Comparison of ENCODE assay signal across 5 cellular contexts in the genomic region with DNA sequence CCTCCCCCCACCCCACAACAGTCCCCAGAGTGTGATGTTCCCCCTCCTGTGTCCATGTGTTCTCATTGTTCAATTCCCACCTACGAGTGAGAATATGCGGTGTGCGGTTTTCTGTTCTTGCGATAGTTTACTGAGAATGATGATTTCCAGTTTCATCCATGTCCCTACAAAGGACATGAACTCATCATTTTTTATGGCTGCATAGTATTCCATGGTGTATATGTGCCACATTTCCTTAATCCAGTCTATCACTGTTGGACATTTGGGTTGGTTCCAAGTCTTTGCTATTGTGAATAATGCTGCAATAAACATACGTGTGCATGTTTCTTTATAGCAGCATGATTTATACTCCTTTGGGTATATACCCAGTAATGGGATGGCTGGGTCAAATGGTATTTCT. TPM values are rescaled to one million over a fixed set of nuclear protein-coding genes. Genes with fewer than 3 reads are reported as not detected.
A peak's percentile ranks its signal among the peaks of the same experiment; 100 is the strongest.
DNase-seq lines count a peak whose midpoint lies in the region; ATAC-seq, FAIRE-seq and TF ChIP-seq lines count a peak whose summit lies in the region.
"Not testable (repeated sequence)": the region's sequence is repeated elsewhere in the genome, so short reads cannot be mapped to it uniquely, and the experiment has no call there.
"Had no signal": no experiment of that assay in that cellular context is flagged by ENCODE, and none has a peak within 500 bp of the region (broad histone marks: within the 10 kb centered on the region; RNA-seq: fewer than 3 reads in every experiment).

No MANE protein-coding gene starts in this region.

- not testable (repeated sequence) for TF ChIP-seq RAD21 in K562 (CRISPR knock-in tag; conservative IDR thresholded peaks at IDR 0.05 in 1 of 2, IDR thresholded peaks at IDR 0.05 in 1 of 2)

- CTCF ChIA-PET in HEK293 (lab: Yijun Ruan, JAX); K562 (lab: Yijun Ruan, JAX; ENCODE audit: low intra/inter-chr PET ratio): not testable (repeated sequence)

- FAIRE-seq in K562 (lab: Jason Lieb, UNC): not testable (repeated sequence)

- not testable (repeated sequence) for DNase-seq in K562 (ENCODE audit: extremely low read depth in 1 of 4, low spot score in 3 of 4)

- H3K27ac ChIP-seq in HEK293 (ENCODE audit: extremely low read depth, low read depth, low read length); K562 (ENCODE audit: extremely low read depth, low read depth, low read length): not testable (repeated sequence)

- H3K4me1 ChIP-seq in HEK293 (ENCODE audit: control insufficient read depth, insufficient read depth, low read length); K562 (replicated peaks in 1 of 2; ENCODE audit: control insufficient read depth in 2 of 2, insufficient read depth in 2 of 2, low read length in 2 of 2): not testable (repeated sequence)

- not testable (repeated sequence) for BruUV-seq in K562 (replicated peaks; lab: Mats Ljungman, UMichigan)

- in situ Hi-C loops in K562 (cut with MboI): not testable (repeated sequence)

- H3K79me2 ChIP-seq in K562 (ENCODE audit: control insufficient read depth, insufficient read depth, low read length): not testable (repeated sequence)

- 14% methylated on average over 1 of the region's 5 CpGs for WGBS in K562 (ENCODE audit: insufficient coverage, low coverage, missing lambda C conversion rate)

- not testable (repeated sequence) for H3K27me3 ChIP-seq in K562 (ENCODE audit: control insufficient read depth in 2 of 2, insufficient read depth in 2 of 2, low read length in 2 of 2)

- H4K20me1 ChIP-seq in K562 (replicated peaks; ENCODE audit: control insufficient read depth, insufficient read depth, low read length): not testable (repeated sequence)

- intact Hi-C loops in K562 (cut with micrococcal nuclease): not testable (repeated sequence)

- not testable (repeated sequence) for H3K9me1 ChIP-seq in K562 (ENCODE audit: control insufficient read depth, insufficient read depth, low read length)

- POLR2A ChIA-PET in HEK293 (lab: Yijun Ruan, JAX); K562 (lab: Yijun Ruan, JAX): not testable (repeated sequence)

- H3K9me3 ChIP-seq in HEK293 (ENCODE audit: control insufficient read depth, insufficient read depth, low read depth, low read length); K562 (replicated peaks; ENCODE audit: control insufficient read depth, insufficient read depth, low read depth, low read length): not testable (repeated sequence)

- not testable (repeated sequence) for H3K4me3 ChIP-seq in HEK293 (ENCODE audit: low read depth, low read length); K562

- TF ChIP-seq EP300 in K562 (IDR thresholded peaks at IDR 0.05; ENCODE audit: low read length): not testable (repeated sequence)

- H3K9ac ChIP-seq in K562 (ENCODE audit: insufficient read depth in 1 of 2, low read depth in 2 of 2, low read length in 2 of 2): not testable (repeated sequence)

- H3K4me2 ChIP-seq in K562 (ENCODE audit: insufficient read depth, low read length): not testable (repeated sequence)

- H3K36me3 ChIP-seq in HEK293 (ENCODE audit: control insufficient read depth in 2 of 2, insufficient read depth in 1 of 2, low read length in 2 of 2); K562 (ENCODE audit: control insufficient read depth, insufficient read depth, low read length): not testable (repeated sequence)

- not testable (repeated sequence) for ATAC-seq in K562

- H2AFZ ChIP-seq in K562 (ENCODE audit: low read depth, low read length): not testable (repeated sequence)

- not testable (repeated sequence) for TF ChIP-seq CTCF in HEK293 (tag by site-specific recombination; IDR thresholded peaks at IDR 0.05); K562 (IDR thresholded peaks at IDR 0.05 in 2 of 3, conservative IDR thresholded peaks at IDR 0.05 in 1 of 3; ENCODE audit: insufficient read depth in 2 of 3, low read depth in 1 of 3, low read length in 3 of 3)

- not testable (repeated sequence) for TF ChIP-seq POLR2A in K562 (conservative IDR thresholded peaks at IDR 0.05)

TF ChIP-seq in HEK293, 187 proteins besides CTCF, POLR2A, EP300 and RAD21:
- peak; percentile 94 for TF ChIP-seq ZNF146 (tag by site-specific recombination; IDR thresholded peaks at IDR 0.05)
- TF ChIP-seq, protein P1, sequence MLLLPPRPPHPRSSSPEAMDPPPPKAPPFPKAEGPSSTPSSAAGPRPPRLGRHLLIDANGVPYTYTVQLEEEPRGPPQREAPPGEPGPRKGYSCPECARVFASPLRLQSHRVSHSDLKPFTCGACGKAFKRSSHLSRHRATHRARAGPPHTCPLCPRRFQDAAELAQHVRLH (tag by site-specific recombination; IDR thresholded peaks at IDR 0.05): 0 out of 2 replicates have a peak, but pooled peaks have one; percentile 21

TF ChIP-seq in K562, 482 proteins besides CTCF, POLR2A, EP300 and RAD21:
- TF ChIP-seq ZNF146 (CRISPR knock-in tag; IDR thresholded peaks at IDR 0.05; ENCODE audit: unreplicated experiment): peak; percentile 21

RNA-seq across cellular contexts. Expression of a gene that starts 55.7 kb away (rescaled TPM):
- 2.5 and 2.9 TPM in 2 replicates for total RNA-seq in K562 (2011; cell fraction: chromatin; rRNA removed; ENCODE audit: low replicate concordance)
- 1.2 and 2.2 TPM in 2 replicates for total RNA-seq in K562 (2011; cell fraction: nucleolus; rRNA removed)
- 2.3 and 2.4 TPM in 2 replicates for total RNA-seq in K562 (2011; cell fraction: nucleoplasm; rRNA removed)
- total RNA-seq in K562 (2014; rRNA removed) (1.00 and 1.1 TPM in 2 replicates), K562 (2014; rRNA removed; fragmentation: Illumina TruSeq; extraction: Trizol) (1.1 and 1.2 TPM in 2 replicates), K562 (2015; rRNA removed; fragmentation: Illumina TruSeq; extraction: Trizol) (1.6 and 1.8 TPM in 2 replicates), K562 (2021) (1.4 and 1.8 TPM in 2 replicates)
- polyA plus RNA-seq in K562 (2011; rRNA removed) (0.96 and 1.0 TPM in 2 replicates), K562 (2014; fragmentation: Illumina TruSeq; extraction: Trizol) (1.3 and 1.6 TPM in 2 replicates), K562 (2014; fragmentation: Nextera tagmentation; extraction: Ambion mirVana) (under 1 TPM; 0.28 to 0.42 TPM), K562 (2014; rRNA removed) (0.49 and 0.85 TPM in 2 replicates)
- polyA plus RNA-seq in K562 (2011; cell fraction: cytosol; rRNA removed): 0.52 and 0.66 TPM in 2 replicates
- polyA plus RNA-seq in K562 (2011; cell fraction: nucleus; rRNA removed): 1.6 and 2.6 TPM in 2 replicates
- polyA plus RNA-seq in K562 (2012): 1.5 and 2.1 TPM in 2 replicates
- 2.0 and 4.8 TPM in 2 replicates for polyA minus RNA-seq in K562 (2011; rRNA and poly(A)+ RNA removed)
- polyA minus RNA-seq in K562 (2011; cell fraction: cytosol; rRNA and poly(A)+ RNA removed): 4.2 TPM in 2 replicates
- polyA minus RNA-seq in K562 (2011; cell fraction: nucleus; rRNA and poly(A)+ RNA removed): 2.3 and 4.0 TPM in 2 replicates
- total RNA-seq: CD4-positive, alpha-beta T cell had no signal
- polyA plus RNA-seq: CD4-positive, CD25-positive, alpha-beta regulatory T cell; CD8-positive, alpha-beta memory T cell had no signal
